Comparison of ENCODE assay signal across 17 cellular contexts in the genomic region with DNA sequence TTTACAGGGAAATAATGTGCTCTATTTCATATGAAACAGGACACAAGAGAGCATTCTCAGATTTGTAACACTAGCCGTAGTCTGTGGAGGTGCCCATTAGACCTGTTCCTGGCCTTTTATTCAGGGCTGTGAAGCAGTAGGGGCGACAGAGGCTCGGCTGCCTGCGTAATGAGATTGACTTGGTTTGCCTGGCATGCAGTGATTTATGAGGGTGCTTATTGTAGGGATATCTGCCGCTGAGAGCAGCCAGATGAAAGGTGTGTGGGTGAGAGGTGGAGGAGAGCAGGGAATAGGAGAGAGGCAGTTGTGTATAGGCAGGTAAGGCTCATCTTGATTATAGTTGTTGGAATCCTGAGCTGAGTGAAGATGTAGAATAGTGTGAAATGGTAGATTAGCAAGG.
"Had no signal": no experiment of that assay in that cellular context is flagged by ENCODE, and none has a peak within 500 bp of the region (broad histone marks: within the 10 kb centered on the region; RNA-seq: fewer than 3 reads in every experiment).

No MANE protein-coding gene starts in this region.

- DNase-seq: activated CD4-positive, alpha-beta T cell treated with anti-CD3 and anti-CD28 coated beads for 4 hours; activated CD4-positive, alpha-beta T cell treated with anti-CD3 and anti-CD28 coated beads, Interleukin-2, amount 50 U/mL, for 48 hours; activated effector memory CD4-positive, alpha-beta T cell treated with Interleukin-2 at 50 U/mL for 16 hours; activated naive CD4-positive, alpha-beta T cell treated with anti-CD3 and anti-CD28 coated beads for 36 hours; activated naive CD8-positive, alpha-beta T cell treated with anti-CD3 and anti-CD28 coated beads, Interleukin-2, amount 10 ng/mL, durations not matched to agents 7 days and 5 days; activated T-cell treated with anti-CD3 and anti-CD28 coated beads, Interleukin-2, amount 50 U/mL, for 72 hours; amniotic stem cell; cerebellar nuclear complex; kidney; lower lobe of right lung; mesendoderm; naive thymus-derived CD8-positive, alpha-beta T cell; spleen; stimulated activated CD4-positive, alpha-beta T cell treated with anti-CD3 and anti-CD28 coated beads, Interleukin-4, amount 100 ng/mL, for 1 hour; stimulated activated naive CD4-positive, alpha-beta T cell treated with Interleukin-2 at 50 U/mL for 16 hours; T-helper 9 cell; upper lobe of right lung had no signal
